In the genomic region with DNA sequence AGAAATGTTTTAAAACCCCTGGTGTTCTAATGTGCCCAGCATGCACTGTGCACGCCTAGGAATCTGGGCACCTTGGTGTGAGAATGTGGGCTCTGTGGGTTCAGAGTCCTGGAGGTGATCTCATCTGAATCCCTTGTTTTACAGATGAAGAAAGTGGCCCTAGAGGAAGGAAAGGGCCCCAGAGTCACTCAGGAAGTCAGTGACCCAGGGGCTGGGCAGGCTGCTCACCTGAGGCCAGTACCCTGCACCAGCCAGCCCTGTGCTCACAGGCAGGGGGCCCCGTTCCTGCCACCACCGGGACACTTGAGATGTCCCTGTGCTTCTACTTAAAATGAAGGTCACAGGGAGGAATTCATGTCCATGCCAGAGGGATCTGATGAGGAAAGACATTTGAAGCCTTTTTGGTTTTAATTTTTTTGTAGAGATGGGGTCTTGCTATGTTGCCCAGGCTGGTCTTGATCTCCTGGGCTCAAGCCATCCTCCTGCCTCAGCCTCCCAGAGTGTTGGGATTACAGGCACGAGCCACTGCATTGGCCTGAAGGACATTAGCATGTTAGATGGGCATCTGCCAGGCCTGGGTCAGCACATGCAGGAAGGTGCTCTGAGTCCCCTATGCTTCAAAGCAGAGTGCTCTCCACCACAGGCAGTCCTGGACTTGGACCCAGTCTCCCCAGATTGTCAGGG, we compare ENCODE assay signal across 14 cellular contexts. TPM values are rescaled to one million over a fixed set of nuclear protein-coding genes. Genes with fewer than 3 reads are reported as not detected.
"Had no signal": no experiment of that assay in that cellular context is flagged by ENCODE, and none has a peak within 500 bp of the region (broad histone marks: within the 10 kb centered on the region; RNA-seq: fewer than 3 reads in every experiment).

No MANE protein-coding gene starts in this region.

- DNase-seq: activated CD4-positive, alpha-beta T cell treated with anti-CD3 and anti-CD28 coated beads, Interleukin-2, amount 50 U/mL, for 1 hour; activated CD8-positive, alpha-beta memory T cell treated with anti-CD3 and anti-CD28 coated beads, Interleukin-2, amount 50 U/mL, for 4 hours; amygdala; cerebellar nuclear complex; dermis blood vessel endothelial cell; kidney glomerular epithelial cell; mesendoderm; small intestine; tibial artery had no signal

- H3K27me3 Mint-ChIP-seq: activated naive CD8-positive, alpha-beta T cell; brain had no signal

- H3K27me3 ChIP-seq: hepatocyte, tibial artery, vagina had no signal

- H3K4me3 Mint-ChIP-seq: activated naive CD8-positive, alpha-beta T cell; brain had no signal

- H3K36me3 ChIP-seq: tibial artery, vagina had no signal

- H3K9me3 Mint-ChIP-seq: activated T-helper 2 cell treated with anti-CD3 and anti-CD28 coated beads, Interferon-gamma antibody, Interleukin-2, Interleukin-4, amounts not matched to agents 10 μg/mL and 5 μg/mL and 100 μg/mL, durations not matched to agents 14 hours and 24 hours and 36 hours had no signal

- H3K36me3 Mint-ChIP-seq: activated naive CD8-positive, alpha-beta T cell; brain had no signal

- H3K27ac ChIP-seq: hepatocyte, tibial artery, vagina had no signal

- H3K4me3 ChIP-seq: hepatocyte, tibial artery, vagina had no signal

- H3K9me3 ChIP-seq: tibial artery, vagina had no signal

RNA-seq across cellular contexts. Expression of a gene that starts 7.4 kb away (rescaled TPM):
- total RNA-seq: dermis blood vessel endothelial cell had no signal
